34 cellular contexts compared by ENCODE assay signal in genomic region chr4:88467392-88467791, GRCh38. TPM values are rescaled to one million over a fixed set of nuclear protein-coding genes. Genes with fewer than 3 reads are reported as not detected.
"Had no signal": no experiment of that assay in that cellular context is flagged by ENCODE, and none has a peak within 500 bp of the region (broad histone marks: within the 10 kb centered on the region; RNA-seq: fewer than 3 reads in every experiment).

No MANE protein-coding gene starts in this region.

- DNase-seq: activated B cell treated with CpG ODN at 0.5 μM for 24 hours; activated CD4-positive, alpha-beta T cell treated with anti-CD3 and anti-CD28 coated beads, Interleukin-2, amount 50 U/mL, for 4 hours; activated CD8-positive, alpha-beta T cell treated with anti-CD3 and anti-CD28 coated beads for 36 hours; activated effector memory CD4-positive, alpha-beta T cell treated with Interleukin-2 at 50 U/mL for 16 hours; activated naive CD4-positive, alpha-beta T cell treated with anti-CD3 and anti-CD28 coated beads, Interleukin-2, amount 10 ng/mL, durations not matched to agents 7 days and 5 days; activated naive CD8-positive, alpha-beta T cell treated with anti-CD3 and anti-CD28 coated beads, Interleukin-2, amount 50 U/mL, for 24 hours; activated T-cell treated with anti-CD3 and anti-CD28 coated beads, Interleukin-2, amount 50 U/mL, for 1 hour; aorta; brain microvascular endothelial cell; central memory CD4-positive, alpha-beta T cell; Kasumi-1; KG1; MM.1S; MV-4-11; NCI-H1092; NCI-H1436 treated with DMSO at 0.1 percent for 48 hours; NCI-H1694 treated with DMSO at 0.1 percent for 48 hours; NCI-H2107; NCI-H2171; NCI-H510A; NCI-H526; NCI-H748 treated with DMSO at 0.1 percent for 48 hours; NK-92 treated with Interleukin-12 subunit alpha and Interleukin-12 subunit beta, amount 100 ng/mL, for 24 hours; PC-9; SIG-M5; SW 1271; T-helper 9 cell had no signal

- H3K27me3 Mint-ChIP-seq: activated B cell treated with CpG ODN at 0.5 μM for 24 hours; activated CD8-positive, alpha-beta T cell treated with anti-CD3 and anti-CD28 coated beads for 36 hours; activated naive CD4-positive, alpha-beta T cell treated with anti-CD3 and anti-CD28 coated beads, Interleukin-2, amount 10 ng/mL, durations not matched to agents 7 days and 5 days; activated naive CD8-positive, alpha-beta T cell; activated naive CD8-positive, alpha-beta T cell treated with anti-CD3 and anti-CD28 coated beads, Interleukin-2, amount 50 U/mL, for 24 hours had no signal

- H3K27me3 ChIP-seq: brain microvascular endothelial cell had no signal

- H3K27ac Mint-ChIP-seq: activated B cell treated with CpG ODN at 0.5 μM for 24 hours; activated CD8-positive, alpha-beta T cell treated with anti-CD3 and anti-CD28 coated beads for 36 hours; activated naive CD4-positive, alpha-beta T cell treated with anti-CD3 and anti-CD28 coated beads, Interleukin-2, amount 10 ng/mL, durations not matched to agents 7 days and 5 days; activated naive CD8-positive, alpha-beta T cell; activated naive CD8-positive, alpha-beta T cell treated with anti-CD3 and anti-CD28 coated beads, Interleukin-2, amount 50 U/mL, for 24 hours; activated T-helper 1 cell treated with anti-CD3 and anti-CD28 coated beads, Interleukin-12 subunit alpha, Interleukin-12 subunit beta, Interleukin-2, Interleukin-4 antibody, amounts not matched to agents 30 ng/mL and 10 ng/mL and 1 ng/mL, durations not matched to agents 14 hours and 24 hours and 36 hours had no signal

- H3K4me1 Mint-ChIP-seq: activated B cell treated with CpG ODN at 0.5 μM for 24 hours had no signal

- ATAC-seq: activated naive CD8-positive, alpha-beta T cell treated with anti-CD3 and anti-CD28 coated beads, Interleukin-2, amount 50 U/mL, for 24 hours; Right ventricle myocardium inferior had no signal

- H3K4me3 Mint-ChIP-seq: activated B cell treated with CpG ODN at 0.5 μM for 24 hours; activated CD8-positive, alpha-beta T cell treated with anti-CD3 and anti-CD28 coated beads for 36 hours; activated naive CD4-positive, alpha-beta T cell treated with anti-CD3 and anti-CD28 coated beads, Interleukin-2, amount 10 ng/mL, durations not matched to agents 7 days and 5 days; activated naive CD8-positive, alpha-beta T cell; activated naive CD8-positive, alpha-beta T cell treated with anti-CD3 and anti-CD28 coated beads, Interleukin-2, amount 50 U/mL, for 24 hours; activated T-helper 1 cell treated with anti-CD3 and anti-CD28 coated beads, Interleukin-12 subunit alpha, Interleukin-12 subunit beta, Interleukin-2, Interleukin-4 antibody, amounts not matched to agents 30 ng/mL and 10 ng/mL and 1 ng/mL, durations not matched to agents 14 hours and 24 hours and 36 hours had no signal

- H3K27ac ChIP-seq: brain microvascular endothelial cell, PC-9, RWPE1, VCaP had no signal

- H3K9me3 Mint-ChIP-seq: activated B cell treated with CpG ODN at 0.5 μM for 24 hours; activated CD8-positive, alpha-beta T cell treated with anti-CD3 and anti-CD28 coated beads for 36 hours; activated naive CD4-positive, alpha-beta T cell treated with anti-CD3 and anti-CD28 coated beads, Interleukin-2, amount 10 ng/mL, durations not matched to agents 7 days and 5 days; activated naive CD8-positive, alpha-beta T cell treated with anti-CD3 and anti-CD28 coated beads, Interleukin-2, amount 50 U/mL, for 24 hours; activated T-helper 1 cell treated with anti-CD3 and anti-CD28 coated beads, Interleukin-12 subunit alpha, Interleukin-12 subunit beta, Interleukin-2, Interleukin-4 antibody, amounts not matched to agents 30 ng/mL and 10 ng/mL and 1 ng/mL, durations not matched to agents 14 hours and 24 hours and 36 hours had no signal

- H3K4me3 ChIP-seq: PC-9 had no signal

- FAIRE-seq: RCC 7860 had no signal

- H3K4me2 ChIP-seq: PC-9 had no signal

- H3K36me3 ChIP-seq: brain microvascular endothelial cell had no signal

- H2AFZ ChIP-seq: PC-9 had no signal

RNA-seq across cellular contexts. Expression of gene HERC5, which starts 10.5 kb away (rescaled TPM):
- total RNA-seq: OCI-LY7 had no signal
